ENCODE assay signal across 24 cellular contexts in the genomic region with DNA sequence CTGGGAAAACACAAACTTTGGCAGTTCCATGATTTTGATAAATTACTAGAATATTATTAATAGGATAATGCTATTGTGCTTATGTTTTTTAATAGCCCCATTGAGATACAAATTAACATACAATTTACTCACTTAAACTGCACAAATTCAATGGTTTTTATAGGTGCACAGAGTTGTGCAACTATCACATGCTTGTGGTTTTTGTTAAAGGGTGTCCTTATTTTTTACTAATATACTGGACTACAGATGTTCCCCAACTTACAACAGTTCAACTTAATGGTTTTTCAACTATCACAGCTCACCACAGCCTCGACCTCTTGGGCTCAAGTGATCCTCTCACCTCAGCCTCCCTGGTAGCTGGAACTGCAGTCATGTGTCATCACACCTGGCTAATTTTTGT.
"Had no signal": no experiment of that assay in that cellular context is flagged by ENCODE, and none has a peak within 500 bp of the region (broad histone marks: within the 10 kb centered on the region; RNA-seq: fewer than 3 reads in every experiment).

No MANE protein-coding gene starts in this region.

- H3K9ac ChIP-seq: neural progenitor cell had no signal

- H3K4me2 ChIP-seq: neural progenitor cell had no signal

- ATAC-seq: effector memory CD8-positive, alpha-beta T cell; gastrocnemius medialis; left cardiac atrium; left lung; naive thymus-derived CD4-positive, alpha-beta T cell; right cardiac atrium; stimulated activated memory B cell treated with anti-CD40 and anti-IgM and Interleukin-4, amounts not matched to agents 10 μg/mL and 1 μg/mL and 100 μg/mL, for 72 hours; stimulated activated naive CD8-positive, alpha-beta T cell treated with anti-CD3 and anti-CD28 coated beads, Interleukin-15, Interleukin-2, amounts not matched to agents 100 U/mL and 50 U/mL, for 24 hours had no signal

- H3K27me3 ChIP-seq: esophagus squamous epithelium, gastrocnemius medialis, left lung, neural progenitor cell, sigmoid colon, spleen, tibial nerve, upper lobe of left lung had no signal

- DNase-seq: cortex of kidney; effector memory CD8-positive, alpha-beta T cell; erythroblast; esophagus squamous epithelium; gastrocnemius medialis; head of caudate nucleus; left cardiac atrium; left lung; mammary epithelial cell; mesendoderm; midbrain; naive thymus-derived CD4-positive, alpha-beta T cell; right cardiac atrium; sigmoid colon; spleen; stimulated activated CD4-positive, alpha-beta T cell treated with anti-CD3 and anti-CD28 coated beads, Interleukin-4, amount 100 ng/mL, for 4 hours; stimulated activated naive CD8-positive, alpha-beta T cell treated with anti-CD3 and anti-CD28 coated beads, Interleukin-15, Interleukin-2, amounts not matched to agents 100 U/mL and 50 U/mL, for 24 hours; upper lobe of left lung had no signal

- H3K4me1 ChIP-seq: esophagus squamous epithelium, gastrocnemius medialis, left lung, neural progenitor cell, prostate gland, spleen, upper lobe of left lung had no signal

- H3K36me3 ChIP-seq: esophagus squamous epithelium, gastrocnemius medialis, left lung, neural progenitor cell, prostate gland, sigmoid colon, spleen, thoracic aorta, tibial nerve, upper lobe of left lung had no signal

- H3K9me3 ChIP-seq: esophagus squamous epithelium, gastrocnemius medialis, left lung, prostate gland, sigmoid colon, spleen, thoracic aorta, tibial nerve, upper lobe of left lung had no signal

- H3K27ac ChIP-seq: esophagus squamous epithelium, gastrocnemius medialis, left lung, neural progenitor cell, prostate gland, sigmoid colon, skin epidermis, spleen, thoracic aorta, tibial nerve, upper lobe of left lung had no signal

- H3K4me3 ChIP-seq: esophagus squamous epithelium, gastrocnemius medialis, left lung, neural progenitor cell, prostate gland, sigmoid colon, skin epidermis, spleen, thoracic aorta, tibial nerve, upper lobe of left lung had no signal

- H2AFZ ChIP-seq: neural progenitor cell had no signal
